13 cellular contexts compared by ENCODE assay signal in genomic region chr16:50789757-50790156, GRCh38. TPM values are rescaled to one million over a fixed set of nuclear protein-coding genes. Genes with fewer than 3 reads are reported as not detected.
DNase-seq lines count a peak whose midpoint lies in the region; ATAC-seq lines count a peak whose summit lies in the region.
"Had no signal": no experiment of that assay in that cellular context is flagged by ENCODE, and none has a peak within 500 bp of the region (broad histone marks: within the 10 kb centered on the region; RNA-seq: fewer than 3 reads in every experiment).

No MANE protein-coding gene starts in this region.

- H3K4me1 Mint-ChIP-seq in CD4-positive, CD25-positive, alpha-beta regulatory T cell, result peaks cover 31 to 45% (median 36%) of the 10 kb centered on the region in 4 donors
- H3K4me1 Mint-ChIP-seq in CD4-positive, alpha-beta memory T cell, result peaks cover 14 to 28% (median 22%) of the 10 kb centered on the region in 4 donors
- H3K4me1 Mint-ChIP-seq in T-helper 17 cell, result peaks cover 10% of the 10 kb centered on the region
- H3K4me1 Mint-ChIP-seq in memory B cell, result no peaks in the 10 kb centered on the region
- H3K4me1 Mint-ChIP-seq: CD14-positive monocyte had no signal

- CTCF ChIA-PET in CD4-positive, alpha-beta memory T cell (lab: Charles Lee; ENCODE audit: partially characterized antibody), result interaction anchor here (7.5 kb wide), 1 partner anchor 16 kb away, joined by 66 read pairs; no protein-coding TSS in a partner anchor

- H3K36me3 Mint-ChIP-seq in CD4-positive, CD25-positive, alpha-beta regulatory T cell, result peaks cover 65% of the 10 kb centered on the region
- peaks cover 64 to 82% of the 10 kb centered on the region in 2 donors for H3K36me3 Mint-ChIP-seq in CD4-positive, alpha-beta memory T cell
- H3K36me3 Mint-ChIP-seq in T-helper 17 cell (ENCODE audit: low read depth), result peaks cover 12% of the 10 kb centered on the region
- H3K36me3 Mint-ChIP-seq in memory B cell, result peaks cover 29% of the 10 kb centered on the region

- H3K27ac ChIP-seq in CD4-positive, CD25-positive, alpha-beta regulatory T cell (ENCODE audit: insufficient read depth, low read length, poor library complexity, severe bottlenecking), result no peak overlapping the region
- H3K27ac ChIP-seq in CD4-positive, alpha-beta memory T cell (ENCODE audit: low read depth, low read length), result no peak overlapping the region
- H3K27ac ChIP-seq: A549, KMS-11 had no signal

- no peak for ATAC-seq in CD4-positive, CD25-positive, alpha-beta regulatory T cell (ENCODE audit: low read depth in 2 of 2)
- ATAC-seq in T-helper 17 cell (no peak), memory B cell (ENCODE audit: low read depth) (no peak)
- ATAC-seq: A549 had no signal

- no peak overlapping the region for H3K4me3 ChIP-seq in CD4-positive, CD25-positive, alpha-beta regulatory T cell (ENCODE audit: low read depth, low read length)
- H3K4me3 ChIP-seq in CD4-positive, alpha-beta memory T cell (ENCODE audit: low read length in 2 of 2), result no peak overlapping the region
- H3K4me3 ChIP-seq: A549, HAP-1 had no signal

- H3K9me3 ChIP-seq in CD4-positive, CD25-positive, alpha-beta regulatory T cell (ENCODE audit: control insufficient read depth in 2 of 2, low read length in 2 of 2), result peaks cover 5 to 7% of the 10 kb centered on the region in 2 experiments
- no peaks in the 10 kb centered on the region for H3K9me3 ChIP-seq in CD4-positive, alpha-beta memory T cell (ENCODE audit: control insufficient read depth in 1 of 2, low read length in 2 of 2)
- H3K9me3 ChIP-seq in T-helper 17 cell (ENCODE audit: control insufficient read depth, low read length, poor library complexity, severe bottlenecking), result no peaks in the 10 kb centered on the region
- H3K9me3 ChIP-seq: A549, Caco-2, HAP-1 had no signal

- DNase-seq in CD4-positive, CD25-positive, alpha-beta regulatory T cell, result no peak
- no peak for DNase-seq in CD4-positive, alpha-beta memory T cell
- DNase-seq in T-helper 17 cell (no peak), memory B cell (ENCODE audit: low spot score in 2 of 2) (no peak), ACHN (no peak), DMS79 treated with DMSO at 0.1 percent for 48 hours (lab: John Stamatoyannopoulos, UW) (no peak), GM03348 (ENCODE audit: low spot score) (no peak)
- DNase-seq in activated CD4-positive, alpha-beta T cell treated with anti-CD3 and anti-CD28 coated beads, Interleukin-2, amount 50 U/mL, for 48 hours, result no peak
- DNase-seq: Caco-2 had no signal

- no peaks in the 10 kb centered on the region for H3K27me3 ChIP-seq in CD4-positive, CD25-positive, alpha-beta regulatory T cell (ENCODE audit: control insufficient read depth, insufficient read depth, low read length)
- H3K27me3 ChIP-seq in CD4-positive, alpha-beta memory T cell (ENCODE audit: insufficient read depth, low read length), result no peaks in the 10 kb centered on the region

- H3K36me3 ChIP-seq in CD4-positive, CD25-positive, alpha-beta regulatory T cell (ENCODE audit: control insufficient read depth, insufficient read depth, low read length), result peaks cover 94% of the 10 kb centered on the region
- peaks cover 58% of the 10 kb centered on the region for H3K36me3 ChIP-seq in CD4-positive, alpha-beta memory T cell (ENCODE audit: insufficient read depth, low read length)
- H3K36me3 ChIP-seq: HAP-1 had no signal

- H3K4me1 ChIP-seq in CD4-positive, CD25-positive, alpha-beta regulatory T cell (ENCODE audit: control insufficient read depth, insufficient read depth, low read length, poor library complexity, severe bottlenecking), result peaks cover 9% of the 10 kb centered on the region
- peaks cover 15% of the 10 kb centered on the region for H3K4me1 ChIP-seq in CD4-positive, alpha-beta memory T cell (ENCODE audit: insufficient read depth, low read length)
- H3K4me1 ChIP-seq: A549, Caco-2, HAP-1 had no signal

- POLR2A ChIA-PET in CD4-positive, alpha-beta memory T cell (lab: Charles Lee; ENCODE audit: partially characterized antibody), result interaction anchor here (1.7 kb wide), 1 partner anchor 9 kb away, joined by 5 read pairs; no protein-coding TSS in a partner anchor

- in situ Hi-C loops in ACHN (cut with HindIII; ENCODE audit: low pct_ligation_motif_present, low pct_unique_long_range_greater_than_20kb, low sequenced_read_pairs), result no loop called here

- H3K27me3 Mint-ChIP-seq in CD4-positive, CD25-positive, alpha-beta regulatory T cell, result no peaks in the 10 kb centered on the region
- H3K27me3 Mint-ChIP-seq in CD4-positive, alpha-beta memory T cell, result no peaks in the 10 kb centered on the region
- no peaks in the 10 kb centered on the region for H3K27me3 Mint-ChIP-seq in T-helper 17 cell
- H3K27me3 Mint-ChIP-seq in memory B cell, result no peaks in the 10 kb centered on the region

- no peak overlapping the region for H3K4me3 Mint-ChIP-seq in CD4-positive, CD25-positive, alpha-beta regulatory T cell
- H3K4me3 Mint-ChIP-seq in CD4-positive, alpha-beta memory T cell, result peak overlapping the region in 2 of 8 donors; percentile 1 to 10
- H3K4me3 Mint-ChIP-seq in T-helper 17 cell (no peak overlapping the region), memory B cell (no peak overlapping the region)
- H3K4me3 Mint-ChIP-seq: CD14-positive monocyte had no signal

- intact Hi-C loops in CD4-positive, alpha-beta memory T cell (cut with micrococcal nuclease), result no loop called here

- peaks cover 0 to 4% (median 0%) of the 10 kb centered on the region in 7 donors for H3K9me3 Mint-ChIP-seq in CD4-positive, CD25-positive, alpha-beta regulatory T cell
- H3K9me3 Mint-ChIP-seq in CD4-positive, alpha-beta memory T cell, result peaks cover 0 to 3% (median 0%) of the 10 kb centered on the region in 8 donors
- peaks cover 3% of the 10 kb centered on the region for H3K9me3 Mint-ChIP-seq in memory B cell

- H3K27ac Mint-ChIP-seq in CD4-positive, CD25-positive, alpha-beta regulatory T cell, result peak overlapping the region in 2 of 3 donors; percentile 88 to 90
- peak overlapping the region in 6 of 7 donors; percentile 55 to 89 (median 71) for H3K27ac Mint-ChIP-seq in CD4-positive, alpha-beta memory T cell
- H3K27ac Mint-ChIP-seq in T-helper 17 cell, result peak overlapping the region; percentile 29
- H3K27ac Mint-ChIP-seq in memory B cell, result peak overlapping the region; percentile 2

RNA-seq across cellular contexts. Expression of gene CYLD, which starts 47.9 kb away (rescaled TPM):
- 425 TPM for total RNA-seq in CD4-positive, CD25-positive, alpha-beta regulatory T cell
- polyA plus RNA-seq in CD4-positive, CD25-positive, alpha-beta regulatory T cell, result 100 to 1,000 TPM; 161 to 211 (median 169) TPM
- 100 to 1,000 TPM; 294 to 299 TPM for total RNA-seq in CD4-positive, alpha-beta memory T cell
- polyA plus RNA-seq in CD4-positive, alpha-beta memory T cell, result 100 to 1,000 TPM; 206 to 255 TPM
- total RNA-seq in T-helper 17 cell, result 100 to 1,000 TPM; 411 to 412 TPM

Comparison
In these comparisons a context has a peak if more than half of its experiments do, and no peak if none do; other contexts are left out.
1. H3K27ac Mint-ChIP-seq: peak in every context shown above with its lines; median percentile 89 in CD4-positive, CD25-positive, alpha-beta regulatory T cell; 71 in CD4-positive, alpha-beta memory T cell; 29 in T-helper 17 cell; 2 in memory B cell.